In genomic region chr5:53487436-53487835, GRCh38 we compare ENCODE assay signal across 21 cellular contexts.
"Had no signal": no experiment of that assay in that cellular context is flagged by ENCODE, and none has a peak within 500 bp of the region (broad histone marks: within the 10 kb centered on the region; RNA-seq: fewer than 3 reads in every experiment).

No MANE protein-coding gene starts in this region.

- ATAC-seq: gastrocnemius medialis; left lobe of liver; psoas muscle; sciatic nerve; stimulated activated naive B cell treated with anti-CD40 and anti-IgM and Interleukin-4, amounts not matched to agents 10 μg/mL and 1 μg/mL and 100 μg/mL, for 72 hours; stimulated activated naive CD8-positive, alpha-beta T cell treated with anti-CD3 and anti-CD28 coated beads, Interleukin-15, amount 100 ng/mL, for 72 hours had no signal

- H3K9me3 ChIP-seq: gastrocnemius medialis, neutrophil, psoas muscle, testis, tibial nerve had no signal

- H3K36me3 ChIP-seq: gastrocnemius medialis, neutrophil, tibial nerve had no signal

- H3K27ac Mint-ChIP-seq: dendritic cell treated with granulocyte-macrophage colony-stimulating factor and Interleukin-4, amounts not matched to agents 40 ng/mL and 50 ng/mL, for 4 days; memory B cell; mesothelial cell of epicardium; nephron; stimulated activated naive B cell treated with anti-CD40 and anti-IgM and Interleukin-4, amounts not matched to agents 10 μg/mL and 1 μg/mL and 100 μg/mL, for 72 hours; stimulated activated naive CD8-positive, alpha-beta T cell treated with anti-CD3 and anti-CD28 coated beads, Interleukin-15, amount 100 ng/mL, for 72 hours had no signal

- H3K4me1 ChIP-seq: psoas muscle, testis had no signal

- H3K36me3 Mint-ChIP-seq: memory B cell; stimulated activated naive B cell treated with anti-CD40 and anti-IgM and Interleukin-4, amounts not matched to agents 10 μg/mL and 1 μg/mL and 100 μg/mL, for 72 hours had no signal

- H3K27ac ChIP-seq: gastrocnemius medialis, neutrophil, psoas muscle, skin epidermis, testis, tibial nerve had no signal

- H3K9me3 Mint-ChIP-seq: dendritic cell treated with granulocyte-macrophage colony-stimulating factor and Interleukin-4, amounts not matched to agents 40 ng/mL and 50 ng/mL, for 4 days; memory B cell; nephron; stimulated activated naive B cell treated with anti-CD40 and anti-IgM and Interleukin-4, amounts not matched to agents 10 μg/mL and 1 μg/mL and 100 μg/mL, for 72 hours; stimulated activated naive CD8-positive, alpha-beta T cell treated with anti-CD3 and anti-CD28 coated beads, Interleukin-15, amount 100 ng/mL, for 72 hours had no signal

- DNase-seq: cerebellar nuclear complex; erythroblast; gastrocnemius medialis; glutamatergic neuron; islet precursor cell; psoas muscle; retina; stimulated activated CD4-positive, alpha-beta T cell treated with anti-CD3 and anti-CD28 coated beads, Interleukin-2, amount 100 ng/mL, for 24 hours; stimulated activated CD4-positive, alpha-beta T cell treated with anti-CD3 and anti-CD28 coated beads, Interleukin-4, amount 100 ng/mL, for 4 hours; stimulated activated naive B cell treated with anti-CD40 and anti-IgM and Interleukin-4, amounts not matched to agents 10 μg/mL and 1 μg/mL and 100 μg/mL, for 72 hours; stimulated activated naive CD8-positive, alpha-beta T cell treated with anti-CD3 and anti-CD28 coated beads, Interleukin-15, amount 100 ng/mL, for 72 hours; testis had no signal

- H3K4me3 Mint-ChIP-seq: dendritic cell treated with granulocyte-macrophage colony-stimulating factor and Interleukin-4, amounts not matched to agents 40 ng/mL and 50 ng/mL, for 4 days; memory B cell; mesothelial cell of epicardium; stimulated activated naive B cell treated with anti-CD40 and anti-IgM and Interleukin-4, amounts not matched to agents 10 μg/mL and 1 μg/mL and 100 μg/mL, for 72 hours; stimulated activated naive CD8-positive, alpha-beta T cell treated with anti-CD3 and anti-CD28 coated beads, Interleukin-15, amount 100 ng/mL, for 72 hours had no signal

- H3K4me3 ChIP-seq: gastrocnemius medialis, psoas muscle, skin epidermis, testis, tibial nerve had no signal

- H3K27me3 ChIP-seq: gastrocnemius medialis, testis, tibial nerve had no signal
